Comparison of ENCODE assay signal across 22 cellular contexts in the genomic region with DNA sequence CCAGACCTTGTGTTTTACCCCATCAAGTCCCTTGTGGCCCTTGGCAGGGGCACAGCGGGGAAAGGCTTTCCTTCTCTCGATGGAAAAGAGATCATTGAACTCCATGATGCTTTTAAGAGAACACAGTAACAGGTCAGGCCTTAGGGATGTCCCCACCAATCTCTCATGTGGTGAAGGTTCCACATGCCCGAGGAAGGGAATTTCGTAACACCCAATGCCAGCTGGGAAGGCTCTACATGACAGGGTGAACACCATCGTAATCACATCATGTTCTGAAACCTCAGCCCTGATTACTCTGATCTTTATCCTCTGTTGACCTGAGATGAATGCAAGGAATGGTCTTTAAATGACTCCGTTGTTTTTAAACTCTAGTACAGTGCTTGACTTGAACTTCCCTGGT.
"Had no signal": no experiment of that assay in that cellular context is flagged by ENCODE, and none has a peak within 500 bp of the region (broad histone marks: within the 10 kb centered on the region; RNA-seq: fewer than 3 reads in every experiment).

No MANE protein-coding gene starts in this region.

- H3K36me3 ChIP-seq: heart left ventricle, tibial artery had no signal

- H3K27me3 ChIP-seq: heart left ventricle, tibial artery had no signal

- H3K9me3 ChIP-seq: heart left ventricle, tibial artery had no signal

- ATAC-seq: activated CD8-positive, alpha-beta memory T cell treated with anti-CD3 and anti-CD28 coated beads, Interleukin-2, amount 10 ng/mL, durations not matched to agents 7 days and 5 days; activated CD8-positive, alpha-beta T cell treated with anti-CD3 and anti-CD28 coated beads for 36 hours; natural killer cell treated with Interleukin-12 subunit alpha and Interleukin-12 subunit beta and Interleukin-15 and Interleukin-18, amount 100 ng/mL, for 72 hours; stimulated activated naive CD8-positive, alpha-beta T cell treated with anti-CD3 and anti-CD28 coated beads, Interleukin-15, amount 100 ng/mL, for 72 hours; T-helper 17 cell had no signal

- DNase-seq: activated CD4-positive, alpha-beta T cell treated with anti-CD3 and anti-CD28 coated beads, Interleukin-2, amount 10 ng/mL, durations not matched to agents 7 days and 5 days; activated CD4-positive, CD25-positive, alpha-beta regulatory T cell treated with anti-CD3 and anti-CD28 coated beads, Interleukin-2, amount 50 U/mL, for 72 hours; activated CD8-positive, alpha-beta memory T cell treated with anti-CD3 and anti-CD28 coated beads, Interleukin-2, amount 10 ng/mL, durations not matched to agents 7 days and 5 days; activated CD8-positive, alpha-beta T cell treated with anti-CD3 and anti-CD28 coated beads for 36 hours; activated effector memory CD4-positive, alpha-beta T cell treated with anti-CD3 and anti-CD28 coated beads, Interleukin-2, amount 50 U/mL, for 16 hours; activated naive CD4-positive, alpha-beta T cell treated with anti-CD3 and anti-CD28 coated beads, Interleukin-2, amount 50 U/mL, for 16 hours; activated T-cell treated with anti-CD3 and anti-CD28 coated beads for 4 hours; anterior cingulate cortex; caudate nucleus; dermis blood vessel endothelial cell; effector CD8-positive, alpha-beta T cell; erythroblast; foreskin melanocyte; stimulated activated CD4-positive, alpha-beta T cell treated with anti-CD3 and anti-CD28 coated beads, Interleukin-1b, Interleukin-23, amount 100 ng/mL, for 48 hours; stimulated activated naive CD8-positive, alpha-beta T cell treated with anti-CD3 and anti-CD28 coated beads, Interleukin-15, amount 100 ng/mL, for 72 hours; T-helper 17 cell; tibial artery had no signal

- H3K4me1 ChIP-seq: tibial artery had no signal

- H3K27ac ChIP-seq: heart left ventricle, skin epidermis, tibial artery, VCaP had no signal

- H3K4me3 ChIP-seq: heart left ventricle, lung, skin epidermis, tibial artery had no signal
